ENCODE assay signal across 8 cellular contexts in the genomic region with DNA sequence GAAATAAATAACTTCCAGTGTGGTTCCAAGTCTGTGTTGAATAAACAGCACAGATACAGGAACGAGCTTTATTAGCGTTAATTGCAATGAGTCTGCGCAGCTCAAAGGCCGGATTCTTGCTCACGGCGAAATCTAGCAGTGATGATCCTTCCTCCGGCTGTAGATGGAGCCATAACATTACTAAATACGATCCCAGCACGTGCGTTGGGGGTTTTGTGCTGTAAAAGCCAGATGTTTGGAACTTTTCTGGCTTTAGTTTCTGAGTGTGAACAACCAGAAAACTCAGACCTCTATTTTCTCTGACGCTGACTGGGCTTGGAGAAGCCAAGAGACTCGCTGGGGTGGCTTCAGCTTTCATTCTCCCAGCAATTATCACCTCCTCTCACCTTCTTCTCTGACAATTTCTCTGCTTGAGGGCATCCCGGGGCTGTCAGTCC. TPM values are rescaled to one million over a fixed set of nuclear protein-coding genes. Genes with fewer than 3 reads are reported as not detected.
DNase-seq lines count a peak whose midpoint lies in the region; ATAC-seq and TF ChIP-seq lines count a peak whose summit lies in the region.

No MANE protein-coding gene starts in this region.

- in situ Hi-C loops in SK-MEL-5 (cut with HindIII; ENCODE audit: low pct_unique_long_range_greater_than_20kb, low sequenced_read_pairs) = no loop called here

- H3K4me3 ChIP-seq in psoas muscle = no peak overlapping the region

- H3K9me3 Mint-ChIP-seq in activated naive CD8-positive, alpha-beta T cell treated with anti-CD3 and anti-CD28 coated beads for 36 hours = no peaks in the 10 kb centered on the region

- no peaks in the 10 kb centered on the region for H3K36me3 Mint-ChIP-seq in activated naive CD8-positive, alpha-beta T cell treated with anti-CD3 and anti-CD28 coated beads for 36 hours

- peak overlapping the region; percentile 8 for H3K27ac Mint-ChIP-seq in activated naive CD8-positive, alpha-beta T cell treated with anti-CD3 and anti-CD28 coated beads for 36 hours

- no peak overlapping the region for H3K27ac ChIP-seq in psoas muscle

- peak; percentile 57 for TF ChIP-seq CTCF in psoas muscle (IDR thresholded peaks at IDR 0.05)

- no peaks in the 10 kb centered on the region for H3K9me3 ChIP-seq in psoas muscle

- peaks cover 62% of the 10 kb centered on the region for H3K27me3 Mint-ChIP-seq in activated naive CD8-positive, alpha-beta T cell treated with anti-CD3 and anti-CD28 coated beads for 36 hours

- intact Hi-C loops in Right ventricle myocardium superior (cut with DNase I) = no loop called here
- intact Hi-C loops in psoas muscle (cut with DNase I) = no loop called here

- H3K36me3 ChIP-seq in psoas muscle (ENCODE audit: insufficient read depth in 1 of 2, low read depth in 1 of 2) = no peaks in the 10 kb centered on the region

- no peaks in the 10 kb centered on the region for H3K4me1 ChIP-seq in psoas muscle

- H3K4me1 Mint-ChIP-seq in activated naive CD8-positive, alpha-beta T cell treated with anti-CD3 and anti-CD28 coated beads for 36 hours = peaks cover 27% of the 10 kb centered on the region

- DNase-seq in EH (ENCODE audit: low read depth) = peak; percentile 81
- DNase-seq in GOT3 (lab: John Stamatoyannopoulos, UW) = peak; percentile 17
- peak; percentile 72 for DNase-seq in MV-4-11 (lab: John Stamatoyannopoulos, UW)
- DNase-seq in SK-MEL-5 (ENCODE audit: low read depth, low spot score) = peak; percentile 79
- peak; percentile 34 for DNase-seq in activated naive CD8-positive, alpha-beta T cell treated with anti-CD3 and anti-CD28 coated beads for 36 hours
- no peak for DNase-seq in Right ventricle myocardium superior
- DNase-seq in psoas muscle = no peak

- H3K4me3 Mint-ChIP-seq in activated naive CD8-positive, alpha-beta T cell treated with anti-CD3 and anti-CD28 coated beads for 36 hours = no peak overlapping the region

- WGBS in psoas muscle, 3 donors = 1% methylated on average over 13 of the region's 13 CpGs

- ATAC-seq in Right ventricle myocardium superior (ENCODE audit: poor library complexity) (peak; percentile 92), psoas muscle (peak; percentile 46 to 87 (median 66)), GM19324 (IDR thresholded peaks at IDR 0.05; ENCODE audit: low FRiP score, unreplicated experiment) (no peak)

- H3K27me3 ChIP-seq in psoas muscle (ENCODE audit: insufficient read depth in 3 of 3, low read length in 2 of 3) = peaks cover 0 to 6% (median 0%) of the 10 kb centered on the region in 3 donors

RNA-seq across cellular contexts. Expression of a gene that starts 47.0 kb away (rescaled TPM):
- 11.9 and 12.0 TPM in 2 replicates for total RNA-seq in SK-MEL-5 (2014; rRNA removed; shearing (Covaris generic))
- polyA plus RNA-seq in SK-MEL-5 (2015; cell fraction: cytosol; rRNA removed) = 8.9 and 9.4 TPM in 2 replicates
- polyA plus RNA-seq in SK-MEL-5 (2015; cell fraction: nucleus; rRNA removed) = 10.4 and 17.4 TPM in 2 replicates
- total RNA-seq in activated naive CD8-positive, alpha-beta T cell treated with anti-CD3 and anti-CD28 coated beads for 36 hours = 10 to 100 TPM; 26.6 to 27.1 TPM
- total RNA-seq in Right ventricle myocardium superior (87.9 TPM), psoas muscle (10 to 100 TPM; 62.5 to 78.8 (median 66.8) TPM)
- 10 to 100 TPM; 27.6 to 88.1 (median 44.2) TPM for polyA plus RNA-seq in psoas muscle

Comparison
In these comparisons a context has a peak if more than half of its experiments do, and no peak if none do; other contexts are left out.
1. DNase-seq: peak in EH (single experiment), GOT3 (single experiment), MV-4-11 (single experiment), SK-MEL-5 (single experiment) and activated naive CD8-positive, alpha-beta T cell treated with anti-CD3 and anti-CD28 coated beads for 36 hours (single experiment); none in Right ventricle myocardium superior (single experiment) and psoas muscle (0 of 2).